In the genomic region with DNA sequence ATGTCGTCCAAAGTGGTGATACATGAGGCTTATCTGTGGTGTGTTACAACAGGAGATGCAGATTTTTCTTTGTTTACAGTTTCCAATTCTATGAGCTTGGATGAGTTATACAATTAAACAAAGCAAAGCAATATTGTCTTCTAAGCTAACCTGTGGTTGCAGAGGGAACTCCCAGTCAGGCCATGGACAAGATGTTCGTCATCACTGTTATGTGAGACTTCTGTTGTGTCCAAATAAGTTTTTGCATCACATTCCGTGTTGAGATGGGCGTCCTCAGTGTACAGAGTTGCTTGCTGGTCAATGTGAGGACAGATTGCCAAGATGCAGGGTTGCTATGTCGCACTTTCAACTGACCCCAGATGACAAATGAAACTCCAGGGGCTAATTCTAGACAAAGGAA, we compare ENCODE assay signal across 22 cellular contexts.
A peak's percentile ranks its signal among the peaks of the same experiment; 100 is the strongest.
DNase-seq lines count a peak whose midpoint lies in the region; ATAC-seq, FAIRE-seq and TF ChIP-seq lines count a peak whose summit lies in the region.
"Had no signal": no experiment of that assay in that cellular context is flagged by ENCODE, and none has a peak within 500 bp of the region (broad histone marks: within the 10 kb centered on the region; RNA-seq: fewer than 3 reads in every experiment).

No MANE protein-coding gene starts in this region.

- H2BK15ac ChIP-seq in IMR-90 (ENCODE audit: low read depth, low read length) (no peak overlapping the region), mesenchymal stem cell (ENCODE audit: low read depth, poor library complexity, severe bottlenecking) (no peak overlapping the region)

- no peak overlapping the region for H4K91ac ChIP-seq in IMR-90 (ENCODE audit: insufficient read depth, low read depth, low read length)
- H4K91ac ChIP-seq in mesenchymal stem cell (ENCODE audit: low read length), result peak overlapping the region; percentile 20

- H3F3A ChIP-seq in SK-N-SH (replicated peaks; ENCODE audit: insufficient read depth), result no peaks in the 10 kb centered on the region

- no peak for TF ChIP-seq POLR2A in IMR-90 (IDR thresholded peaks at IDR 0.05; ENCODE audit: low read depth, low read length)
- no peak for TF ChIP-seq POLR2A in GM12878 (IDR thresholded peaks at IDR 0.05; ENCODE audit: low read depth, low read length)

- no peak overlapping the region for H3K4me2 ChIP-seq in IMR-90 (ENCODE audit: low read depth, low read length)
- no peak overlapping the region for H3K4me2 ChIP-seq in GM12878 (ENCODE audit: control insufficient read depth, insufficient read depth)
- H3K4me2 ChIP-seq in mesenchymal stem cell (ENCODE audit: low read length, poor library complexity, severe bottlenecking), result no peak overlapping the region
- no peak overlapping the region for H3K4me2 ChIP-seq in SK-N-SH
- no peak overlapping the region for H3K4me2 ChIP-seq in mammary epithelial cell (ENCODE audit: insufficient read depth, low read depth, low read length)
- H3K4me2 ChIP-seq: BLaER1, PC-9 had no signal

- BruUV-seq in IMR-90 (replicated peaks; lab: Mats Ljungman, UMichigan) (no TSS peak), GM12878 (replicated peaks; lab: Mats Ljungman, UMichigan) (no TSS peak), mammary epithelial cell (replicated peaks; lab: Mats Ljungman, UMichigan) (no TSS peak)

- H3K9me3 ChIP-seq in IMR-90 (ENCODE audit: control insufficient read depth, insufficient read depth, low read length), result no peaks in the 10 kb centered on the region
- no peaks in the 10 kb centered on the region; the same call in 2 of the 3 replicates for H3K9me3 ChIP-seq in GM12878 (replicated peaks; ENCODE audit: control insufficient read depth, insufficient read depth, low read length)
- H3K9me3 ChIP-seq in mesenchymal stem cell (ENCODE audit: control insufficient read depth, low read length), result no peaks in the 10 kb centered on the region
- no peaks in the 10 kb centered on the region for H3K9me3 ChIP-seq in SK-N-SH
- no peaks in the 10 kb centered on the region for H3K9me3 ChIP-seq in right cardiac atrium (ENCODE audit: control insufficient read depth, low read length)
- no peaks in the 10 kb centered on the region for H3K9me3 ChIP-seq in mammary epithelial cell (replicated peaks; ENCODE audit: insufficient read depth, low read length)
- H3K9me3 ChIP-seq: BLaER1, MG63 had no signal

- TF ChIP-seq CTCF in CD14-positive monocyte (IDR thresholded peaks at IDR 0.05) (no peak), IMR-90 (conservative IDR thresholded peaks at IDR 0.05; ENCODE audit: low read depth, low read length) (no peak), GM12878 (IDR thresholded peaks at IDR 0.05 in 2 of 3, conservative IDR thresholded peaks at IDR 0.05 in 1 of 3; ENCODE audit: control insufficient read depth in 2 of 3, extremely low read depth in 1 of 3, insufficient read depth in 1 of 3, low read depth in 3 of 3, low read length in 3 of 3) (no peak), SK-N-SH (IDR thresholded peaks at IDR 0.05) (no peak), mammary epithelial cell (conservative IDR thresholded peaks at IDR 0.05 in 1 of 2, IDR thresholded peaks at IDR 0.05 in 1 of 2; ENCODE audit: extremely low read depth in 1 of 2, insufficient read depth in 1 of 2, low read depth in 1 of 2, low read length in 2 of 2) (no peak)

- no peak overlapping the region for H4K5ac ChIP-seq in IMR-90 (ENCODE audit: low read depth, low read length)

- TF ChIP-seq EP300 in GM12878 (IDR thresholded peaks at IDR 0.05; ENCODE audit: borderline replicate concordance in 1 of 2, control insufficient read depth in 1 of 2, low read depth in 2 of 2, low read length in 2 of 2) (no peak), SK-N-SH (IDR thresholded peaks at IDR 0.05; ENCODE audit: borderline replicate concordance in 1 of 2, low read depth in 1 of 2, low read length in 1 of 2) (no peak)

- in situ Hi-C loops in IMR-90 (cut with MboI; ENCODE audit: low sequenced_read_pairs), result no loop called here
- in situ Hi-C loops in GM12878 (cut with MboI), result no loop called here
- in situ Hi-C loops in mammary epithelial cell (cut with MboI; ENCODE audit: low sequenced_read_pairs in 2 of 2), result no loop called here

- POLR2A ChIA-PET in IMR-90 (lab: Charles Lee; ENCODE audit: unreplicated experiment) (no interaction called here), GM12878 (lab: Charles Lee) (no interaction called here), SK-N-SH (lab: Yijun Ruan, JAX) (no interaction called here)

- H3K4me3 Mint-ChIP-seq in CD14-positive monocyte, result no peak overlapping the region
- H3K4me3 Mint-ChIP-seq: CD4-positive, alpha-beta T cell had no signal

- peaks cover 2 to 13% (median 6%) of the 10 kb centered on the region in 3 donors for H3K27me3 Mint-ChIP-seq in CD14-positive monocyte (ENCODE audit: low read depth in 3 of 3)
- H3K27me3 Mint-ChIP-seq: CD4-positive, alpha-beta T cell had no signal

- TF ChIP-seq RAD21 in IMR-90 (IDR thresholded peaks at IDR 0.05; ENCODE audit: low read length) (no peak), GM12878 (IDR thresholded peaks at IDR 0.05; ENCODE audit: insufficient read depth, low read depth, low read length) (no peak), SK-N-SH (IDR thresholded peaks at IDR 0.05; ENCODE audit: low read length) (no peak)

- H3K23ac ChIP-seq in IMR-90 (ENCODE audit: low read depth, low read length), result no peak overlapping the region
- no peak overlapping the region for H3K23ac ChIP-seq in mesenchymal stem cell (ENCODE audit: low read length in 2 of 2)

- ATAC-seq in IMR-90 (ENCODE audit: low read depth) (no peak; the same call in 1 of the 2 replicates), GM12878 (no peak; the same call in 1 of the 3 replicates), HG02759 (IDR thresholded peaks at IDR 0.05; ENCODE audit: unreplicated experiment) (no peak), right cardiac atrium (no peak)
- ATAC-seq: HepG2, K562 had no signal

- SMC1A ChIA-PET in GM12878 (lab: Charles Lee; ENCODE audit: uncharacterized antibody, unreplicated experiment), result interaction anchor here (0.5 to 1.0 kb wide), 2 partner anchors 15 to 24 kb away, joined by 3 to 4 read pairs; no protein-coding TSS in a partner anchor

- H3K79me1 ChIP-seq in IMR-90 (ENCODE audit: low read depth in 1 of 2, low read length in 2 of 2), result no peaks in the 10 kb centered on the region
- no peaks in the 10 kb centered on the region for H3K79me1 ChIP-seq in mesenchymal stem cell (replicated peaks; ENCODE audit: low read length, poor library complexity, severe bottlenecking)

- no peak overlapping the region for H2AK5ac ChIP-seq in IMR-90 (ENCODE audit: low read depth, low read length)
- H2AK5ac ChIP-seq in mesenchymal stem cell (ENCODE audit: low read length, severe bottlenecking), result no peak overlapping the region

- no peak overlapping the region for H2BK20ac ChIP-seq in IMR-90 (ENCODE audit: low read depth, low read length)

- no peaks in the 10 kb centered on the region for H3K36me3 Mint-ChIP-seq in CD14-positive monocyte

- H3K27me3 ChIP-seq in IMR-90 (ENCODE audit: control insufficient read depth, insufficient read depth, low read length), result no peaks in the 10 kb centered on the region
- H3K27me3 ChIP-seq in GM12878 (replicated peaks in 1 of 2; ENCODE audit: control insufficient read depth in 2 of 2, insufficient read depth in 2 of 2, low read length in 1 of 2), result no peaks in the 10 kb centered on the region
- H3K27me3 ChIP-seq in mesenchymal stem cell (ENCODE audit: control insufficient read depth in 1 of 2, insufficient read depth in 1 of 2, low read length in 2 of 2), result peaks cover 0 to 55% of the 10 kb centered on the region in 2 experiments
- H3K27me3 ChIP-seq in SK-N-SH (ENCODE audit: insufficient read depth), result peaks cover 74% of the 10 kb centered on the region
- H3K27me3 ChIP-seq in right cardiac atrium (ENCODE audit: control insufficient read depth, insufficient read depth), result no peaks in the 10 kb centered on the region
- H3K27me3 ChIP-seq in mammary epithelial cell (ENCODE audit: insufficient read depth, low read length), result no peaks in the 10 kb centered on the region
- H3K27me3 ChIP-seq: BLaER1, MG63 had no signal

- no peak overlapping the region for H2AFZ ChIP-seq in IMR-90 (replicated peaks; ENCODE audit: low read length, poor library complexity)
- no peak overlapping the region for H2AFZ ChIP-seq in GM12878 (ENCODE audit: control insufficient read depth, low read depth, low read length)
- no peak overlapping the region for H2AFZ ChIP-seq in mesenchymal stem cell (ENCODE audit: low read depth, low read length)
- no peak overlapping the region for H2AFZ ChIP-seq in SK-N-SH (ENCODE audit: low read depth)
- H2AFZ ChIP-seq in mammary epithelial cell (ENCODE audit: low read depth, low read length), result no peak overlapping the region
- H2AFZ ChIP-seq: PC-9 had no signal

- CTCF ChIA-PET in IMR-90 (lab: Yijun Ruan, JAX), result no interaction called here
- CTCF ChIA-PET in GM12878 (lab: Yijun Ruan, JAX), result no interaction called here
- CTCF ChIA-PET in SK-N-SH (lab: Yijun Ruan, JAX), result interaction anchor here (1.0 to 1.1 kb wide), 2 partner anchors 430 to 432 kb away, joined by 3 to 4 read pairs; no protein-coding TSS in a partner anchor
- CTCF ChIA-PET in mammary epithelial cell (lab: Charles Lee; ENCODE audit: low non-redundant PET), result no interaction called here

- no peak overlapping the region for H2BK12ac ChIP-seq in mesenchymal stem cell (ENCODE audit: low read length in 2 of 2)

- peaks cover 11% of the 10 kb centered on the region for H3K4me1 Mint-ChIP-seq in CD14-positive monocyte

- no peaks in the 10 kb centered on the region for H3K9me2 ChIP-seq in SK-N-SH

- H3K9me1 ChIP-seq in IMR-90 (ENCODE audit: insufficient read depth, low read length), result no peaks in the 10 kb centered on the region

- H3K4ac ChIP-seq in IMR-90 (ENCODE audit: low read depth, low read length) (no peak overlapping the region), mesenchymal stem cell (ENCODE audit: low read depth in 1 of 2, low read length in 2 of 2) (no peak overlapping the region)

- H3K14ac ChIP-seq in IMR-90 (replicated peaks; ENCODE audit: low read depth, low read length) (no peak overlapping the region), mesenchymal stem cell (ENCODE audit: low read length in 2 of 2) (no peak overlapping the region)

- H2BK5ac ChIP-seq in IMR-90 (ENCODE audit: low read depth, low read length, poor library complexity, severe bottlenecking), result no peak overlapping the region
- H2BK5ac ChIP-seq in mesenchymal stem cell (ENCODE audit: low read depth, low read length, poor library complexity, severe bottlenecking), result no peak overlapping the region

- H3K36me3 ChIP-seq in IMR-90 (ENCODE audit: control insufficient read depth, insufficient read depth, low read length) (no peaks in the 10 kb centered on the region), GM12878 (ENCODE audit: control insufficient read depth in 2 of 2, insufficient read depth in 2 of 2, low read length in 1 of 2) (no peaks in the 10 kb centered on the region), mesenchymal stem cell (ENCODE audit: control insufficient read depth in 1 of 2, insufficient read depth in 2 of 2, low read depth in 1 of 2, low read length in 2 of 2) (no peaks in the 10 kb centered on the region), SK-N-SH (replicated peaks in 1 of 2; ENCODE audit: control insufficient read depth in 1 of 2, insufficient read depth in 2 of 2, low read length in 1 of 2) (no peaks in the 10 kb centered on the region), mammary epithelial cell (ENCODE audit: insufficient read depth, low read length) (no peaks in the 10 kb centered on the region)
- H3K36me3 ChIP-seq: BLaER1, MG63 had no signal

- no peaks in the 10 kb centered on the region for H3K9me3 Mint-ChIP-seq in CD14-positive monocyte
- H3K9me3 Mint-ChIP-seq: CD4-positive, alpha-beta T cell had no signal

- H2BK120ac ChIP-seq in IMR-90 (ENCODE audit: low read depth, low read length) (no peak overlapping the region), mesenchymal stem cell (ENCODE audit: low read depth, low read length) (no peak overlapping the region)

- FAIRE-seq in GM12878 (lab: Jason Lieb, UNC), result peak; percentile 13
- FAIRE-seq: A204.1, D721Med, H54, HepG2, K562 had no signal

- intact Hi-C loops in CD14-positive monocyte (cut with micrococcal nuclease), result no loop called here
- intact Hi-C loops in IMR-90 (cut with micrococcal nuclease), result no loop called here
- intact Hi-C loops in GM12878 (cut with micrococcal nuclease; ENCODE audit: unreplicated experiment), result no loop called here
- intact Hi-C loops in right cardiac atrium (cut with DNase I), result no loop called here
- intact Hi-C loops in mammary epithelial cell (cut with micrococcal nuclease), result no loop called here

- no peak overlapping the region for H3K56ac ChIP-seq in IMR-90 (ENCODE audit: extremely low read depth, insufficient read depth, low read length)

- no peak overlapping the region for H3K27ac Mint-ChIP-seq in CD14-positive monocyte
- H3K27ac Mint-ChIP-seq: CD4-positive, alpha-beta T cell had no signal

- H3K27ac ChIP-seq in IMR-90 (ENCODE audit: insufficient read depth, low read length) (no peak overlapping the region), GM12878 (ENCODE audit: control insufficient read depth, insufficient read depth) (no peak overlapping the region), mesenchymal stem cell (ENCODE audit: low read length, poor library complexity, severe bottlenecking) (no peak overlapping the region), SK-N-SH (ENCODE audit: low read depth in 2 of 2, low read length in 1 of 2) (no peak overlapping the region), right cardiac atrium (ENCODE audit: low read length) (no peak overlapping the region), mammary epithelial cell (ENCODE audit: insufficient read depth, low read depth, low read length) (no peak overlapping the region)
- H3K27ac ChIP-seq: BLaER1, PC-9 had no signal

- H3K4me3 ChIP-seq in IMR-90 (ENCODE audit: insufficient read depth, low read depth, low read length) (no peak overlapping the region), GM12878 (no peak overlapping the region), mesenchymal stem cell (ENCODE audit: insufficient read depth in 1 of 2, low read depth in 1 of 2, low read length in 2 of 2) (no peak overlapping the region), SK-N-SH (ENCODE audit: low read depth in 2 of 2, low read length in 1 of 2) (no peak overlapping the region), right cardiac atrium (ENCODE audit: low read length) (no peak overlapping the region), mammary epithelial cell (replicated peaks in 1 of 3; ENCODE audit: insufficient read depth in 1 of 3, low read depth in 2 of 3, low read length in 3 of 3) (no peak overlapping the region)
- H3K4me3 ChIP-seq: BLaER1, K562, MG63, PC-9 had no signal

- dilution Hi-C loops in IMR-90 (cut with HindIII; ENCODE audit: low sequenced_read_pairs, unreplicated experiment), result no loop called here
- dilution Hi-C loops in mammary epithelial cell (cut with HindIII; ENCODE audit: low sequenced_read_pairs), result loop anchor here (10.0 kb wide), 1 partner anchor 253 kb away; no protein-coding TSS in a partner anchor

- RAD21 ChIA-PET in GM12878 (lab: Charles Lee; ENCODE audit: unreplicated experiment), result no interaction called here

- H3K18ac ChIP-seq in IMR-90 (ENCODE audit: low read depth, low read length) (no peak overlapping the region), mesenchymal stem cell (ENCODE audit: low read depth in 1 of 2, low read length in 2 of 2) (no peak overlapping the region)

- H4K8ac ChIP-seq in IMR-90 (ENCODE audit: low read depth in 2 of 2, low read length in 2 of 2), result no peak overlapping the region
- no peak overlapping the region for H4K8ac ChIP-seq in mesenchymal stem cell (ENCODE audit: low read length)

- no peak overlapping the region for H2AK9ac ChIP-seq in IMR-90 (replicated peaks; ENCODE audit: low read depth, low read length, poor library complexity)

- no peaks in the 10 kb centered on the region for H4K20me1 ChIP-seq in IMR-90 (ENCODE audit: insufficient read depth, low read length)
- H4K20me1 ChIP-seq in GM12878 (ENCODE audit: control insufficient read depth, insufficient read depth), result no peaks in the 10 kb centered on the region
- no peaks in the 10 kb centered on the region for H4K20me1 ChIP-seq in SK-N-SH (ENCODE audit: insufficient read depth)
- H4K20me1 ChIP-seq in mammary epithelial cell (ENCODE audit: insufficient read depth, low read length), result no peaks in the 10 kb centered on the region
- H4K20me1 ChIP-seq: BLaER1 had no signal

- DNase-seq in CD14-positive monocyte (ENCODE audit: low spot score) (peak; percentile 10), IMR-90 (peak; percentile 25), GM12878 (ENCODE audit: low read depth, low spot score) (no peak), mesenchymal stem cell (no peak), SK-N-SH (no peak), right cardiac atrium (no peak), mammary epithelial cell (no peak)
- DNase-seq: CD4-positive, alpha-beta T cell; MG63; NCI-H2029; NCI-H2227 treated with DMSO at 0.1 percent for 48 hours; NCI-H526 treated with DMSO at 0.1 percent for 48 hours; PC-9; RPMI8226; SHP77 had no signal

- 100% methylated on average over 1 of the region's 5 CpGs; no CpG with 5 or more reads in 1 of the 2 experiments for WGBS in IMR-90 (ENCODE audit: extremely low coverage in 2 of 2, insufficient read length in 1 of 2), 2 experiments
- 71% methylated on average over 5 of the region's 5 CpGs for WGBS in GM12878 (ENCODE audit: insufficient coverage, insufficient replicate concordance, low lambda C conversion rate, missing lambda C conversion rate)
- WGBS in mesenchymal stem cell, result 87% methylated on average over 5 of the region's 5 CpGs
- WGBS in SK-N-SH (ENCODE audit: low lambda C conversion rate), result 6% methylated on average over 5 of the region's 5 CpGs
- WGBS in right cardiac atrium, result 66% methylated on average over 5 of the region's 5 CpGs
- 26% methylated on average over 5 of the region's 5 CpGs for WGBS in mammary epithelial cell (ENCODE audit: low coverage, missing lambda C conversion rate)

- H3K79me2 ChIP-seq in GM12878 (ENCODE audit: control insufficient read depth, insufficient read depth, low read length) (no peaks in the 10 kb centered on the region), SK-N-SH (ENCODE audit: insufficient read depth) (no peaks in the 10 kb centered on the region), mammary epithelial cell (ENCODE audit: insufficient read depth, low read length) (no peaks in the 10 kb centered on the region)

- H3K4me1 ChIP-seq in IMR-90 (ENCODE audit: control insufficient read depth, insufficient read depth, low read length) (no peaks in the 10 kb centered on the region), GM12878 (ENCODE audit: control insufficient read depth, insufficient read depth, low read length) (peaks cover 9% of the 10 kb centered on the region), mesenchymal stem cell (ENCODE audit: control insufficient read depth, insufficient read depth, low read depth, low read length) (no peaks in the 10 kb centered on the region), SK-N-SH (ENCODE audit: control insufficient read depth in 1 of 2, insufficient read depth in 2 of 2, low read depth in 1 of 2, low read length in 1 of 2) (no peaks in the 10 kb centered on the region), right cardiac atrium (ENCODE audit: control insufficient read depth, insufficient read depth, low read length) (no peaks in the 10 kb centered on the region), mammary epithelial cell (ENCODE audit: insufficient read depth, low read length) (no peaks in the 10 kb centered on the region)

- H3K9ac ChIP-seq in IMR-90 (ENCODE audit: low read depth, low read length) (no peak overlapping the region), GM12878 (ENCODE audit: control insufficient read depth, insufficient read depth, low read length) (no peak overlapping the region), mesenchymal stem cell (ENCODE audit: low read length) (no peak overlapping the region), SK-N-SH (no peak overlapping the region), mammary epithelial cell (ENCODE audit: insufficient read depth, low read length) (no peak overlapping the region)
- H3K9ac ChIP-seq: BLaER1 had no signal

Comparison
In these comparisons a context has a peak if more than half of its experiments do, and no peak if none do; other contexts are left out.
1. DNase-seq: peak in CD14-positive monocyte (single experiment) and IMR-90 (single experiment); none in GM12878 (single experiment), mesenchymal stem cell (single experiment), SK-N-SH (single experiment), right cardiac atrium (0 of 3) and mammary epithelial cell (single experiment).